In genomic region chr17:72502940-72503341, GRCh38 we compare ENCODE assay signal across 16 cellular contexts.
DNase-seq lines count a peak whose midpoint lies in the region; ATAC-seq, FAIRE-seq and TF ChIP-seq lines count a peak whose summit lies in the region.
"Had no signal": no experiment of that assay in that cellular context is flagged by ENCODE, and none has a peak within 500 bp of the region (broad histone marks: within the 10 kb centered on the region; RNA-seq: fewer than 3 reads in every experiment).

No MANE protein-coding gene starts in this region.

- H3K9me3 ChIP-seq in IMR-90 (ENCODE audit: control insufficient read depth, insufficient read depth, low read length), result no peaks in the 10 kb centered on the region
- no peaks in the 10 kb centered on the region for H3K9me3 ChIP-seq in suprapubic skin
- H3K9me3 ChIP-seq in ovary, result no peaks in the 10 kb centered on the region
- H3K9me3 ChIP-seq: right atrium auricular region had no signal

- TF ChIP-seq POLR2A in IMR-90 (IDR thresholded peaks at IDR 0.05; ENCODE audit: low read depth, low read length), result no peak
- no peak for TF ChIP-seq POLR2A in suprapubic skin (IDR thresholded peaks at IDR 0.05)
- no peak for TF ChIP-seq POLR2A in ovary (IDR thresholded peaks at IDR 0.05)

- H3K18ac ChIP-seq in IMR-90 (ENCODE audit: low read depth, low read length), result no peak overlapping the region

- peak overlapping the region; percentile 64; the same call in 2 of the 3 replicates for H2BK15ac ChIP-seq in IMR-90 (ENCODE audit: low read depth, low read length)

- H3K4me1 ChIP-seq in IMR-90 (ENCODE audit: control insufficient read depth, insufficient read depth, low read length), result peaks cover 16% of the 10 kb centered on the region
- peaks cover 25% of the 10 kb centered on the region for H3K4me1 ChIP-seq in suprapubic skin
- H3K4me1 ChIP-seq in ovary (ENCODE audit: insufficient read depth), result no peaks in the 10 kb centered on the region
- H3K4me1 ChIP-seq: right atrium auricular region had no signal

- CTCF ChIA-PET in IMR-90 (lab: Yijun Ruan, JAX), result interaction anchor here (0.6 kb wide), 1 partner anchor 902 kb away, joined by 3 read pairs; no protein-coding TSS in a partner anchor

- DNase-seq in IMR-90, result peak; percentile 24
- peak; percentile 71 for DNase-seq in bronchial epithelial cell (ENCODE audit: low read depth)
- DNase-seq in foreskin fibroblast, result peak; percentile 51 to 84
- DNase-seq in suprapubic skin (ENCODE audit: low spot score in 2 of 2), result no peak
- no peak for DNase-seq in ovary
- DNase-seq in activated naive CD4-positive, alpha-beta T cell (lab: John Stamatoyannopoulos, UW), result no peak
- DNase-seq: activated CD4-positive, alpha-beta T cell treated with anti-CD3 and anti-CD28 coated beads for 1 hour; CD4-positive, CD25-positive, alpha-beta regulatory T cell; GDM1; naive B cell; NCI-H1092; stimulated activated CD4-positive, alpha-beta T cell treated with anti-CD3 and anti-CD28 coated beads, Interleukin-4, amount 100 ng/mL, for 1 hour had no signal

- dilution Hi-C loops in IMR-90 (cut with HindIII; ENCODE audit: low sequenced_read_pairs, unreplicated experiment), result no loop called here

- no peak overlapping the region for H4K91ac ChIP-seq in IMR-90 (ENCODE audit: insufficient read depth, low read depth, low read length)

- H3K56ac ChIP-seq in IMR-90 (ENCODE audit: extremely low read depth, insufficient read depth, low read length), result no peak overlapping the region

- intact Hi-C loops in IMR-90 (cut with micrococcal nuclease), result no loop called here
- intact Hi-C loops in ovary (cut with DNase I), result no loop called here

- TF ChIP-seq EP300 in suprapubic skin (IDR thresholded peaks at IDR 0.05), result no peak
- no peak for TF ChIP-seq EP300 in ovary (IDR thresholded peaks at IDR 0.05)

- no peak overlapping the region for H3K4me2 ChIP-seq in IMR-90 (ENCODE audit: low read depth, low read length)

- no TSS peak for BruUV-seq in IMR-90 (replicated peaks; lab: Mats Ljungman, UMichigan)

- FAIRE-seq in bronchial epithelial cell (lab: Jason Lieb, UNC), result no peak
- FAIRE-seq: GM19239, urothelium cell line had no signal

- peaks cover 9% of the 10 kb centered on the region for H3K9me1 ChIP-seq in IMR-90 (ENCODE audit: insufficient read depth, low read length)

- TF ChIP-seq CTCF in IMR-90 (conservative IDR thresholded peaks at IDR 0.05; ENCODE audit: low read depth, low read length) (no peak), bronchial epithelial cell (IDR thresholded peaks at IDR 0.05; ENCODE audit: insufficient read depth, low read length, severe bottlenecking) (no peak), foreskin fibroblast (IDR thresholded peaks at IDR 0.05; ENCODE audit: low read depth, low read length) (no peak), suprapubic skin (IDR thresholded peaks at IDR 0.05) (no peak), ovary (IDR thresholded peaks at IDR 0.05) (no peak)

- ATAC-seq in IMR-90 (ENCODE audit: low read depth), result peak; percentile 29; the same call in 1 of the 2 replicates
- no peak for ATAC-seq in GM19455 (IDR thresholded peaks at IDR 0.05; ENCODE audit: unreplicated experiment)

- H3K9ac ChIP-seq in IMR-90 (ENCODE audit: low read depth, low read length), result no peak overlapping the region

- no peaks in the 10 kb centered on the region for H4K20me1 ChIP-seq in IMR-90 (ENCODE audit: insufficient read depth, low read length)

- peak overlapping the region; percentile 45; the same call in 1 of the 2 replicates for H2AK5ac ChIP-seq in IMR-90 (ENCODE audit: low read depth, low read length)

- POLR2A ChIA-PET in IMR-90 (lab: Charles Lee; ENCODE audit: unreplicated experiment), result no interaction called here

- peak overlapping the region; percentile 91 for H2AK9ac ChIP-seq in IMR-90 (replicated peaks; ENCODE audit: low read depth, low read length, poor library complexity)

- no peak overlapping the region for H3K23ac ChIP-seq in IMR-90 (ENCODE audit: low read depth, low read length)

- H3K79me1 ChIP-seq in IMR-90 (ENCODE audit: low read depth in 1 of 2, low read length in 2 of 2), result peaks cover 40 to 63% of the 10 kb centered on the region in 2 experiments

- no peak overlapping the region for H2BK5ac ChIP-seq in IMR-90 (ENCODE audit: low read depth, low read length, poor library complexity, severe bottlenecking)

- TF ChIP-seq RAD21 in IMR-90 (IDR thresholded peaks at IDR 0.05; ENCODE audit: low read length), result no peak

- no peaks in the 10 kb centered on the region for H3K27me3 ChIP-seq in IMR-90 (ENCODE audit: control insufficient read depth, insufficient read depth, low read length)
- H3K27me3 ChIP-seq in bronchial epithelial cell (ENCODE audit: control insufficient read depth, insufficient read depth, low read length), result no peaks in the 10 kb centered on the region
- no peaks in the 10 kb centered on the region for H3K27me3 ChIP-seq in suprapubic skin
- H3K27me3 ChIP-seq in ovary, result no peaks in the 10 kb centered on the region
- H3K27me3 ChIP-seq: right atrium auricular region had no signal

- H2BK20ac ChIP-seq in IMR-90 (ENCODE audit: low read depth, low read length), result 0 out of 2 replicates have a peak overlapping the region, but pooled peaks have one; percentile 9

- H2AFZ ChIP-seq in IMR-90 (replicated peaks; ENCODE audit: low read length, poor library complexity), result peak overlapping the region; percentile 64

- 60% methylated on average over 2 of the region's 9 CpGs; no CpG with 5 or more reads in 1 of the 2 experiments for WGBS in IMR-90 (ENCODE audit: extremely low coverage in 2 of 2, insufficient read length in 1 of 2), 2 experiments
- WGBS in suprapubic skin, result 22% methylated on average over 9 of the region's 9 CpGs
- WGBS in ovary, 3 donors, result 60 to 67% (median 61%) methylated on average over 9 of the region's 9 CpGs

- in situ Hi-C loops in IMR-90 (cut with MboI; ENCODE audit: low sequenced_read_pairs), result no loop called here

- peak overlapping the region; percentile 15 to 75; a peak in 2 of 4 replicates for H4K8ac ChIP-seq in IMR-90 (ENCODE audit: low read depth in 2 of 2, low read length in 2 of 2)

- H4K5ac ChIP-seq in IMR-90 (ENCODE audit: low read depth, low read length), result no peak overlapping the region

- no peak overlapping the region for H2BK120ac ChIP-seq in IMR-90 (ENCODE audit: low read depth, low read length)

- H3K4me3 ChIP-seq in IMR-90 (ENCODE audit: insufficient read depth, low read depth, low read length) (no peak overlapping the region), bronchial epithelial cell (ENCODE audit: low read depth, low read length) (no peak overlapping the region), foreskin fibroblast (ENCODE audit: low read depth in 1 of 2, low read length in 2 of 2) (peak overlapping the region in 1 of 2 donors; percentile 6), suprapubic skin (no peak overlapping the region), ovary (no peak overlapping the region)
- H3K4me3 ChIP-seq: right atrium auricular region had no signal

- H3K4ac ChIP-seq in IMR-90 (ENCODE audit: low read depth, low read length), result peak overlapping the region; percentile 71

- H3K36me3 ChIP-seq in IMR-90 (ENCODE audit: control insufficient read depth, insufficient read depth, low read length), result no peaks in the 10 kb centered on the region
- H3K36me3 ChIP-seq in bronchial epithelial cell (ENCODE audit: control insufficient read depth, insufficient read depth, low read length), result no peaks in the 10 kb centered on the region
- no peaks in the 10 kb centered on the region for H3K36me3 ChIP-seq in suprapubic skin
- H3K36me3 ChIP-seq in ovary, result no peaks in the 10 kb centered on the region
- H3K36me3 ChIP-seq: right atrium auricular region had no signal

- peak overlapping the region; percentile 55 for H3K14ac ChIP-seq in IMR-90 (replicated peaks; ENCODE audit: low read depth, low read length)

- H3K27ac ChIP-seq in IMR-90 (ENCODE audit: insufficient read depth, low read length) (no peak overlapping the region), suprapubic skin (peak overlapping the region; percentile 75), ovary (no peak overlapping the region)
- H3K27ac ChIP-seq: right atrium auricular region had no signal

TF ChIP-seq in IMR-90, 13 proteins besides CTCF, POLR2A, EP300 and RAD21:
- TF ChIP-seq RCOR1 (IDR thresholded peaks at IDR 0.05; ENCODE audit: insufficient replicate concordance, low read length) (no peak), CEBPB (IDR thresholded peaks at IDR 0.05; ENCODE audit: low read depth, low read length) (peak; percentile 53; the same call in 1 of the 2 replicates)

Comparison
In these comparisons a context has a peak if more than half of its experiments do, and no peak if none do; other contexts are left out.
1. DNase-seq: peak in IMR-90 (single experiment), bronchial epithelial cell (single experiment) and foreskin fibroblast (2 of 2); none in suprapubic skin (0 of 2), ovary (0 of 5) and activated naive CD4-positive, alpha-beta T cell (0 of 4).